Comparison of ENCODE assay signal across 14 cellular contexts in genomic region chr4:10276152-10276551, GRCh38.
DNase-seq lines count a peak whose midpoint lies in the region; ATAC-seq and TF ChIP-seq lines count a peak whose summit lies in the region.
"Had no signal": no experiment of that assay in that cellular context is flagged by ENCODE, and none has a peak within 500 bp of the region (broad histone marks: within the 10 kb centered on the region; RNA-seq: fewer than 3 reads in every experiment).

No MANE protein-coding gene starts in this region.

- H4K12ac ChIP-seq in trophoblast cell (ENCODE audit: low read depth, low read length): no peak overlapping the region

- H3K4me2 ChIP-seq in trophoblast cell (ENCODE audit: low read length): no peak overlapping the region

- H3K14ac ChIP-seq in trophoblast cell (ENCODE audit: low read length): no peak overlapping the region

- no peaks in the 10 kb centered on the region for H3K79me2 ChIP-seq in trophoblast cell (ENCODE audit: control insufficient read depth, insufficient read depth, low read length, poor library complexity)

- no peaks in the 10 kb centered on the region for H3K27me3 ChIP-seq in trophoblast cell (ENCODE audit: insufficient read depth, low read length)
- no peaks in the 10 kb centered on the region for H3K27me3 ChIP-seq in esophagus squamous epithelium

- H2BK5ac ChIP-seq in trophoblast cell (ENCODE audit: low read depth, low read length, poor library complexity): no peak overlapping the region

- H3K4me1 ChIP-seq in trophoblast cell (ENCODE audit: control insufficient read depth in 1 of 2, insufficient read depth in 2 of 2, low read length in 2 of 2) (peaks cover 16 to 17% of the 10 kb centered on the region in 2 experiments), esophagus squamous epithelium (no peaks in the 10 kb centered on the region)

- H2BK12ac ChIP-seq in trophoblast cell (ENCODE audit: low read length): no peak overlapping the region

- peaks cover 23% of the 10 kb centered on the region for H3K79me1 ChIP-seq in trophoblast cell (ENCODE audit: low read length)

- TF ChIP-seq CTCF in esophagus squamous epithelium (IDR thresholded peaks at IDR 0.05): no peak

- no peak overlapping the region for H3K23ac ChIP-seq in trophoblast cell (ENCODE audit: low read length)

- H4K8ac ChIP-seq in trophoblast cell (ENCODE audit: low read depth, low read length): no peak overlapping the region

- no peak overlapping the region for H2BK120ac ChIP-seq in trophoblast cell (ENCODE audit: insufficient read depth, low read length, poor library complexity)

- peaks cover 2% of the 10 kb centered on the region for H3K9me3 ChIP-seq in trophoblast cell (ENCODE audit: insufficient read depth, low read depth, low read length)
- no peaks in the 10 kb centered on the region for H3K9me3 ChIP-seq in esophagus squamous epithelium

- no peak overlapping the region for H3K4me3 ChIP-seq in trophoblast cell (ENCODE audit: low read depth, low read length)
- H3K4me3 ChIP-seq in esophagus squamous epithelium: no peak overlapping the region
- H3K4me3 ChIP-seq: GM12878 had no signal

- no peak overlapping the region for H2AK5ac ChIP-seq in trophoblast cell (ENCODE audit: low read length)

- no peak for TF ChIP-seq POLR2A in esophagus squamous epithelium (IDR thresholded peaks at IDR 0.05)

- intact Hi-C loops in head of caudate nucleus (cut with DNase I) (no loop called here), esophagus squamous epithelium (cut with DNase I) (no loop called here)

- H3K36me3 ChIP-seq in trophoblast cell (ENCODE audit: control insufficient read depth in 1 of 2, insufficient read depth in 2 of 2, low read length in 2 of 2) (no peaks in the 10 kb centered on the region), esophagus squamous epithelium (no peaks in the 10 kb centered on the region)

- no peak overlapping the region for H3K18ac ChIP-seq in trophoblast cell (ENCODE audit: low read length)

- WGBS in trophoblast cell (ENCODE audit: extremely low coverage, insufficient coverage, insufficient read length): no CpG with 5 or more reads among the region's 4 CpGs
- WGBS in esophagus squamous epithelium, 2 donors: 84 to 90% methylated on average over 3 to 4 of the region's 4 CpGs

- peak; percentile 11 for DNase-seq in AG08395 (ENCODE audit: low spot score)
- DNase-seq in EH (ENCODE audit: low read depth): peak; percentile 49
- peak; percentile 5 for DNase-seq in RPMI7951 (ENCODE audit: low read depth)
- DNase-seq in trophoblast cell: no peak
- no peak for DNase-seq in head of caudate nucleus
- no peak for DNase-seq in esophagus squamous epithelium (lab: John Stamatoyannopoulos, UW)
- no peak for DNase-seq in activated T-cell treated with anti-CD3 and anti-CD28 coated beads, Interleukin-2, amount 50 U/mL, for 1 hour
- DNase-seq: 8988T; CD8-positive, alpha-beta T cell; COR-L47; DMS153 had no signal

- H4K91ac ChIP-seq in trophoblast cell (ENCODE audit: low read depth, low read length): peak overlapping the region; percentile 7

- no peak for ATAC-seq in HG03439 (IDR thresholded peaks at IDR 0.05; ENCODE audit: unreplicated experiment)
- ATAC-seq: CD8-positive, alpha-beta T cell; GM12878; HCT116 had no signal

- no peak overlapping the region for H2AFZ ChIP-seq in trophoblast cell (ENCODE audit: insufficient read depth, low read length, poor library complexity)

- no peak overlapping the region for H3K9ac ChIP-seq in trophoblast cell (ENCODE audit: low read length)

- H3K27ac ChIP-seq in trophoblast cell (ENCODE audit: low read depth, low read length) (no peak overlapping the region), esophagus squamous epithelium (no peak overlapping the region)

- H3K4ac ChIP-seq in trophoblast cell (ENCODE audit: low read depth, low read length): no peak overlapping the region

Comparison
In these comparisons a context has a peak if more than half of its experiments do, and no peak if none do; other contexts are left out.
1. DNase-seq: peak in AG08395 (single experiment), EH (single experiment) and RPMI7951 (single experiment); none in trophoblast cell (0 of 2), head of caudate nucleus (0 of 42), esophagus squamous epithelium (single experiment) and activated T-cell treated with anti-CD3 and anti-CD28 coated beads, Interleukin-2, amount 50 U/mL, for 1 hour (single experiment).